In genomic region chr5:73027816-73028215, GRCh38 we compare ENCODE assay signal across 21 cellular contexts.
"Had no signal": no experiment of that assay in that cellular context is flagged by ENCODE, and none has a peak within 500 bp of the region (broad histone marks: within the 10 kb centered on the region; RNA-seq: fewer than 3 reads in every experiment).

No MANE protein-coding gene starts in this region.

- H3K9me3 ChIP-seq: MG63, SK-N-SH had no signal

- H3K4me2 ChIP-seq: SK-N-SH had no signal

- H3K9ac ChIP-seq: SK-N-SH had no signal

- H3K4me3 ChIP-seq: MG63 had no signal

- DNase-seq: IMR-90, KG1, MG63, NCI-H1092 treated with DMSO at 0.1 percent for 48 hours, NCI-H1436, NCI-H187, NCI-H2029, NCI-H2081 treated with DMSO at 0.1 percent for 48 hours, NCI-H2171, NCI-H226, NCI-H446, NCI-H510A, NCI-H524 treated with DMSO at 0.1 percent for 48 hours, NCI-H69, NCI-H774, SHP77, SK-N-SH, SW 1271 had no signal

- H3K27me3 ChIP-seq: MG63 had no signal

- ATAC-seq: Panc1, PC-3 had no signal

- H3K27ac ChIP-seq: RWPE1 had no signal
